In genomic region chr7:2759736-2760097, GRCh38 we compare ENCODE assay signal across 8 cellular contexts.
DNase-seq lines count a peak whose midpoint lies in the region; ATAC-seq lines count a peak whose summit lies in the region.

No MANE protein-coding gene starts in this region.

- 44% methylated on average over 8 of the region's 8 CpGs for WGBS in right cardiac atrium

- H3K27ac ChIP-seq in SK-N-MC (peak overlapping the region; percentile 53), right cardiac atrium (ENCODE audit: low read length) (peak overlapping the region; percentile 68)

- H3K4me3 ChIP-seq in SK-N-MC (no peak overlapping the region), right cardiac atrium (ENCODE audit: low read length) (no peak overlapping the region)

- H3K9me3 Mint-ChIP-seq in stimulated activated effector memory CD8-positive, alpha-beta T cell treated with anti-CD3 and anti-CD28 coated beads, Interleukin-12 subunit alpha, Interleukin-12 subunit beta, amount 100 ng/mL, for 72 hours: no peaks in the 10 kb centered on the region

- peak overlapping the region; percentile 66 for H3K4me3 Mint-ChIP-seq in stimulated activated effector memory CD8-positive, alpha-beta T cell treated with anti-CD3 and anti-CD28 coated beads, Interleukin-12 subunit alpha, Interleukin-12 subunit beta, amount 100 ng/mL, for 72 hours

- no peaks in the 10 kb centered on the region for H3K9me3 ChIP-seq in SK-N-MC (ENCODE audit: low read depth, low read length)
- H3K9me3 ChIP-seq in right cardiac atrium (ENCODE audit: control insufficient read depth, low read length): no peaks in the 10 kb centered on the region

- H3K4me1 Mint-ChIP-seq in stimulated activated effector memory CD8-positive, alpha-beta T cell treated with anti-CD3 and anti-CD28 coated beads, Interleukin-12 subunit alpha, Interleukin-12 subunit beta, amount 100 ng/mL, for 72 hours: peaks cover 55% of the 10 kb centered on the region

- DNase-seq in NCI-H1694 (lab: John Stamatoyannopoulos, UW) (peak; percentile 11), NCI-H1694 treated with DMSO at 0.1 percent for 48 hours (lab: John Stamatoyannopoulos, UW) (no peak), SK-N-MC (ENCODE audit: low read depth, low spot score) (no peak), right cardiac atrium (peak in 1 of 3 donors; percentile 59), NCI-H1436 (lab: John Stamatoyannopoulos, UW) (no peak)
- DNase-seq in stimulated activated effector memory CD8-positive, alpha-beta T cell treated with anti-CD3 and anti-CD28 coated beads, Interleukin-12 subunit alpha, Interleukin-12 subunit beta, amount 100 ng/mL, for 72 hours (ENCODE audit: low spot score in 2 of 2): no peak

- H3K36me3 Mint-ChIP-seq in stimulated activated effector memory CD8-positive, alpha-beta T cell treated with anti-CD3 and anti-CD28 coated beads, Interleukin-12 subunit alpha, Interleukin-12 subunit beta, amount 100 ng/mL, for 72 hours: no peaks in the 10 kb centered on the region

- peak overlapping the region; percentile 95 for H3K27ac Mint-ChIP-seq in stimulated activated effector memory CD8-positive, alpha-beta T cell treated with anti-CD3 and anti-CD28 coated beads, Interleukin-12 subunit alpha, Interleukin-12 subunit beta, amount 100 ng/mL, for 72 hours

- peaks cover 20% of the 10 kb centered on the region for H3K4me1 ChIP-seq in right cardiac atrium (ENCODE audit: control insufficient read depth, insufficient read depth, low read length)

- no peak overlapping the region for H3K9ac ChIP-seq in SK-N-MC (ENCODE audit: insufficient read length)

- ATAC-seq in right cardiac atrium (no peak), HG02981 (IDR thresholded peaks at IDR 0.05; ENCODE audit: unreplicated experiment) (no peak), HG03520 (IDR thresholded peaks at IDR 0.05; ENCODE audit: unreplicated experiment) (no peak)
- ATAC-seq in stimulated activated effector memory CD8-positive, alpha-beta T cell treated with anti-CD3 and anti-CD28 coated beads, Interleukin-12 subunit alpha, Interleukin-12 subunit beta, amount 100 ng/mL, for 72 hours: no peak

- peaks cover 17% of the 10 kb centered on the region for H3K36me3 ChIP-seq in SK-N-MC (ENCODE audit: insufficient read depth, low read length)

- H3K27me3 ChIP-seq in right cardiac atrium (ENCODE audit: control insufficient read depth, insufficient read depth): no peaks in the 10 kb centered on the region

- intact Hi-C loops in right cardiac atrium (cut with DNase I): loop anchor here in 1 of 4 donors (5.0 kb wide), 1 partner anchor 43 kb away; no protein-coding TSS in a partner anchor
